ENCODE assay signal across 10 cellular contexts in the genomic region with DNA sequence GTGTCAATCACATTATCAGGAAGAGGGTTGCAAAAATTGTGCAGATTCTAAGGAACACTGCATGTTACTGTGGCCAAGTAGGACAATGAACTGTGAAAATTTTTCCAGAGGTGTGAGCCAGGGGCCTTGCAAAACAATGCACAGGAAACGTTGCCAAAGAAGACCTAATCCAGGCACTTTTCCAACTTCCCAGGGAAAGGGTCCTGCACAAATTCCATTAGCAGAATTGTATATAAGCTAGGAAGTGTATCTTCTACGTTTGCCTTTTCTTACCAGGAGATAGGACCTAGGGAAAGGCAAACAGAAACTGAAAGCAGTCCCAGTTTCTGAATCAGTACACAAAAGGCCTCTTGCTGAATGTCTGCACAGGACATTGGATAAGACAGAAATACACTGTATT.
DNase-seq lines count a peak whose midpoint lies in the region; ATAC-seq, FAIRE-seq and TF ChIP-seq lines count a peak whose summit lies in the region.
"Had no signal": no experiment of that assay in that cellular context is flagged by ENCODE, and none has a peak within 500 bp of the region (broad histone marks: within the 10 kb centered on the region; RNA-seq: fewer than 3 reads in every experiment).

No MANE protein-coding gene starts in this region.

- H3K27me3 Mint-ChIP-seq in astrocyte (ENCODE audit: low read depth, unreplicated experiment) = no peaks in the 10 kb centered on the region

- FAIRE-seq in HTR-8/SVneo (lab: Jason Lieb, UNC) = no peak
- no peak for FAIRE-seq in astrocyte (lab: Jason Lieb, UNC)

- H2AFZ ChIP-seq in astrocyte (ENCODE audit: low read depth, low read length) (peak overlapping the region; percentile 32), hepatocyte (peak overlapping the region; percentile 71)

- H3K4me3 Mint-ChIP-seq in astrocyte (ENCODE audit: unreplicated experiment) = no peak overlapping the region

- DNase-seq in HTR-8/SVneo (ENCODE audit: insufficient read length, low spot score) (peak; percentile 5), astrocyte (ENCODE audit: low read depth) (peak; percentile 61), hepatocyte (ENCODE audit: low spot score) (peak; percentile 30), islet precursor cell (no peak)
- DNase-seq: NCI-H187 treated with DMSO at 0.1 percent for 48 hours, transverse colon had no signal

- H3K9ac ChIP-seq in astrocyte (ENCODE audit: low read length) = peak overlapping the region; percentile 15
- no peak overlapping the region for H3K9ac ChIP-seq in skeletal muscle tissue (ENCODE audit: low read depth in 1 of 3, low read length in 3 of 3)

- H4K20me1 ChIP-seq in astrocyte (ENCODE audit: insufficient read depth, low read length) (no peaks in the 10 kb centered on the region), hepatocyte (ENCODE audit: insufficient read depth, poor library complexity, severe bottlenecking) (no peaks in the 10 kb centered on the region)

- no peaks in the 10 kb centered on the region for H3K9me3 Mint-ChIP-seq in astrocyte (ENCODE audit: unreplicated experiment)

- no peak for ATAC-seq in HG03442 (IDR thresholded peaks at IDR 0.05; ENCODE audit: unreplicated experiment)
- ATAC-seq in HG02642 (IDR thresholded peaks at IDR 0.05; ENCODE audit: poor library complexity, unreplicated experiment) = no peak
- no peak for ATAC-seq in GM19463 (IDR thresholded peaks at IDR 0.05; ENCODE audit: unreplicated experiment)

- H3K9me3 ChIP-seq in astrocyte (ENCODE audit: insufficient read depth, low read depth, low read length) (no peaks in the 10 kb centered on the region), hepatocyte (ENCODE audit: low read depth) (no peaks in the 10 kb centered on the region), skeletal muscle tissue (ENCODE audit: control insufficient read depth in 3 of 3, low read length in 3 of 3) (no peaks in the 10 kb centered on the region)
- H3K9me3 ChIP-seq: transverse colon had no signal

- peaks cover 3% of the 10 kb centered on the region for H3K4me1 ChIP-seq in astrocyte (ENCODE audit: insufficient read depth, low read length)
- no peaks in the 10 kb centered on the region for H3K4me1 ChIP-seq in hepatocyte (ENCODE audit: insufficient read depth)
- H3K4me1 ChIP-seq in skeletal muscle tissue (ENCODE audit: control insufficient read depth in 3 of 3, insufficient read depth in 3 of 3, low read length in 3 of 3) = no peaks in the 10 kb centered on the region

- peak overlapping the region; percentile 44 for H3K27ac Mint-ChIP-seq in astrocyte (ENCODE audit: unreplicated experiment)

- peak overlapping the region; percentile 32 for H3K4me3 ChIP-seq in astrocyte (ENCODE audit: insufficient read depth, low read depth, low read length)
- no peak overlapping the region for H3K4me3 ChIP-seq in hepatocyte
- peak overlapping the region in 2 of 3 donors; percentile 2 to 3 for H3K4me3 ChIP-seq in skeletal muscle tissue (ENCODE audit: low read length in 3 of 3)

- no peaks in the 10 kb centered on the region for H3K36me3 Mint-ChIP-seq in astrocyte (ENCODE audit: low read depth, unreplicated experiment)

- no peaks in the 10 kb centered on the region for H3K27me3 ChIP-seq in astrocyte (ENCODE audit: insufficient read depth, low read length)
- H3K27me3 ChIP-seq in hepatocyte = no peaks in the 10 kb centered on the region
- no peaks in the 10 kb centered on the region for H3K27me3 ChIP-seq in skeletal muscle tissue (ENCODE audit: control insufficient read depth in 3 of 3, insufficient read depth in 3 of 3, low read length in 3 of 3)
- H3K27me3 ChIP-seq: transverse colon had no signal

- peaks cover 13% of the 10 kb centered on the region for H3K4me1 Mint-ChIP-seq in astrocyte (ENCODE audit: low read depth, unreplicated experiment)

- no peak overlapping the region for H3K27ac ChIP-seq in astrocyte (ENCODE audit: low read depth, low read length)
- peak overlapping the region; percentile 43 for H3K27ac ChIP-seq in hepatocyte
- no peak overlapping the region for H3K27ac ChIP-seq in skeletal muscle tissue (ENCODE audit: low read depth, low read length)

- H3K79me2 ChIP-seq in astrocyte (ENCODE audit: insufficient read depth, low read length) (no peaks in the 10 kb centered on the region), hepatocyte (no peaks in the 10 kb centered on the region)

- no peaks in the 10 kb centered on the region for H3K9me2 ChIP-seq in hepatocyte (replicated peaks; ENCODE audit: insufficient read depth)

- H3K36me3 ChIP-seq in astrocyte (ENCODE audit: insufficient read depth, low read length) = no peaks in the 10 kb centered on the region
- H3K36me3 ChIP-seq in hepatocyte (replicated peaks; ENCODE audit: insufficient read depth, low read depth) = no peaks in the 10 kb centered on the region
- H3K36me3 ChIP-seq in skeletal muscle tissue (ENCODE audit: control insufficient read depth in 3 of 3, insufficient read depth in 3 of 3, low read length in 3 of 3) = no peaks in the 10 kb centered on the region
- H3K36me3 ChIP-seq: transverse colon had no signal

- TF ChIP-seq CTCF in astrocyte (IDR thresholded peaks at IDR 0.05; ENCODE audit: insufficient read depth, low read depth, low read length) = no peak
- TF ChIP-seq CTCF in hepatocyte (IDR thresholded peaks at IDR 0.05; ENCODE audit: poor library complexity) = no peak

- peak overlapping the region; percentile 71 for H3K4me2 ChIP-seq in astrocyte (ENCODE audit: low read length)
- H3K4me2 ChIP-seq in hepatocyte = peak overlapping the region; percentile 69

- WGBS in hepatocyte (ENCODE audit: low lambda C conversion rate, missing lambda C conversion rate) = 10% methylated on average over 2 of the region's 2 CpGs
